In the genomic region with DNA sequence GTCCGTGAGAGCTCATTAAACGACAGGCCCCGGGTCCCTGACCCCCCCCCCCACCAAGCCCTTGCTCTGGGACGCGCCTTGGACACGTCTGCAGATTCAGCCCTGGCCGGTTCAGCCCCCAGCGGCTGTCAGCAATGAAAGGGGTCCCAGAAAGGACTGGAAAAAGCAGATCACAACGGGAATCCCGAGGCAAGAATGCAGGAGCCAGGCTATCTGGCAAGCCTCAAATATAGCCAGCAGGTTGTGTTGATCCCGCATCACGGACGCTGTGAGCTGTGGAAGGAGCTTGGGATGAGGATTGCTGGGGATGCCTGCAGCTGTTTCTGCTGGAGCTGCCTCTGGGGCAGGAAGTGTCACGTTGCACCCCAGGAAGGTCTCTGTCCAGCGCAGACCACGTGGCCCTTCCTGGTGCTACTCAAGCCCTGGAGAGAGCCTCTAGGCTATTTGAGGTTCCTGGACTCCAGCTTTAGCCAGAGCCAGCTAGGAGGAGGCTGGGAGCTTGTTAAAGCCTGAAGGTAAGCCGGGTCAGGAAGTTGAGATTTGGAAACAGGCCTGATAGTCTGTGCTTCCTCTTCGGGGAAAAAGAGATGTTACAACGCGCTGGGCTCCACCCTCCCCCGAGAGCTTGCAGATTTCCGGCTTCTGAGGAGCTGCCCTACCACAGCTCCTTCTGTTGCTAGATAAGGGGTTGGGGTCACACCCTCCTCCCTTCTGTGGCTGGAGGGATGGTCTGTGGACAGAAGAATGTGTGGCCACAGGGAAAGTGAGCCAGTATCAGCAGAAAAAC, we compare ENCODE assay signal across 8 cellular contexts. TPM values are rescaled to one million over a fixed set of nuclear protein-coding genes. Genes with fewer than 3 reads are reported as not detected.
DNase-seq lines count a peak whose midpoint lies in the region; ATAC-seq, FAIRE-seq and TF ChIP-seq lines count a peak whose summit lies in the region.

No MANE protein-coding gene starts in this region.

- FAIRE-seq in A549 (lab: Jason Lieb, UNC) = no peak

- no peaks in the 10 kb centered on the region for H3K36me3 Mint-ChIP-seq in activated T-helper 17 cell treated with anti-CD3 and anti-CD28 coated beads, Interleukin-2, amount 50 U/mL, for 72 hours (ENCODE audit: low read depth)

- TF ChIP-seq POLR2A in A549 (IDR thresholded peaks at IDR 0.05; ENCODE audit: low read length) = no peak

- peak overlapping the region; percentile 43 for H2AFZ ChIP-seq in smooth muscle cell (ENCODE audit: low read depth)

- no peak overlapping the region for H3K27ac Mint-ChIP-seq in activated T-helper 17 cell treated with anti-CD3 and anti-CD28 coated beads, Interleukin-2, amount 50 U/mL, for 72 hours

- peak overlapping the region; percentile 58 for H3K4me2 ChIP-seq in A549
- H3K4me2 ChIP-seq in smooth muscle cell = peak overlapping the region; percentile 86

- H3K27me3 ChIP-seq in iPS DF 6.9 (ENCODE audit: control insufficient read depth, insufficient read depth, low read length) (no peaks in the 10 kb centered on the region), smooth muscle cell (ENCODE audit: low read depth) (no peaks in the 10 kb centered on the region)

- no peak for TF ChIP-seq RAD21 in A549 (conservative IDR thresholded peaks at IDR 0.05 in 1 of 2, IDR thresholded peaks at IDR 0.05 in 1 of 2)

- H3K9me3 Mint-ChIP-seq in activated T-helper 17 cell treated with anti-CD3 and anti-CD28 coated beads, Interleukin-2, amount 50 U/mL, for 72 hours = peaks cover 4% of the 10 kb centered on the region

- DNase-seq in A549 (ENCODE audit: low read depth in 1 of 2, low spot score in 1 of 2) (peak in 1 of 2 experiments; percentile 60), HK-2 (ENCODE audit: unreplicated experiment) (peak; percentile 57), iPS DF 6.9 (ENCODE audit: low read depth, low spot score) (no peak), smooth muscle cell (lab: John Stamatoyannopoulos, UW; ENCODE audit: unreplicated experiment) (no peak), NCI-H1105 treated with DMSO at 0.1 percent for 48 hours (lab: John Stamatoyannopoulos, UW) (no peak)

- H3K27ac ChIP-seq in A549 (peak overlapping the region; percentile 41 to 64; a peak in 4 of 6 replicates), iPS DF 6.9 (ENCODE audit: low read length) (peak overlapping the region; percentile 46), smooth muscle cell (ENCODE audit: low read depth) (peak overlapping the region; percentile 59)

- H3K4me3 Mint-ChIP-seq in activated T-helper 17 cell treated with anti-CD3 and anti-CD28 coated beads, Interleukin-2, amount 50 U/mL, for 72 hours = peak overlapping the region; percentile 12

- H3K4me1 Mint-ChIP-seq in activated T-helper 17 cell treated with anti-CD3 and anti-CD28 coated beads, Interleukin-2, amount 50 U/mL, for 72 hours = no peaks in the 10 kb centered on the region

- no peaks in the 10 kb centered on the region for H4K20me1 ChIP-seq in smooth muscle cell (ENCODE audit: low read depth)

- no peak overlapping the region for H3K4me3 ChIP-seq in A549
- H3K4me3 ChIP-seq in iPS DF 6.9 (ENCODE audit: low read length) = peak overlapping the region; percentile 24; the same call in 1 of the 2 replicates
- H3K4me3 ChIP-seq in smooth muscle cell = peak overlapping the region; percentile 37

- no peak for TF ChIP-seq EP300 in A549 (IDR thresholded peaks at IDR 0.05)

- H3K4me1 ChIP-seq in A549 (peaks cover 17% of the 10 kb centered on the region), iPS DF 6.9 (ENCODE audit: control insufficient read depth, insufficient read depth, low read length) (no peaks in the 10 kb centered on the region), smooth muscle cell (ENCODE audit: low read depth) (peaks cover 9% of the 10 kb centered on the region)

- TF ChIP-seq CTCF in A549 (IDR thresholded peaks at IDR 0.05) = no peak
- no peak for TF ChIP-seq CTCF in smooth muscle cell (IDR thresholded peaks at IDR 0.05; ENCODE audit: borderline replicate concordance, insufficient read depth, poor library complexity, severe bottlenecking)

- peaks cover under 1% of the 10 kb centered on the region for H3K27me3 Mint-ChIP-seq in activated T-helper 17 cell treated with anti-CD3 and anti-CD28 coated beads, Interleukin-2, amount 50 U/mL, for 72 hours

- no peaks in the 10 kb centered on the region; the same call in 2 of the 3 replicates for H3K9me3 ChIP-seq in A549
- H3K9me3 ChIP-seq in iPS DF 6.9 (ENCODE audit: control insufficient read depth, insufficient read depth, low read length) = no peaks in the 10 kb centered on the region
- H3K9me3 ChIP-seq in smooth muscle cell (replicated peaks; ENCODE audit: low read depth) = no peaks in the 10 kb centered on the region

- peak; percentile 68 to 70 for ATAC-seq in A549
- peak; percentile 50 for ATAC-seq in activated T-helper 17 cell treated with anti-CD3 and anti-CD28 coated beads, Interleukin-2, amount 50 U/mL, for 72 hours (replicated peaks)
- no peak for ATAC-seq in GM21723 (IDR thresholded peaks at IDR 0.05; ENCODE audit: unreplicated experiment)
- ATAC-seq in HG02973 (IDR thresholded peaks at IDR 0.05; ENCODE audit: unreplicated experiment) = no peak

- 27% methylated on average over 22 of the region's 22 CpGs for WGBS in A549 (ENCODE audit: missing lambda C conversion rate)
- WGBS in iPS DF 6.9 (ENCODE audit: insufficient coverage, insufficient read length) = no CpG with 5 or more reads among the region's 22 CpGs
- WGBS in smooth muscle cell (ENCODE audit: low lambda C conversion rate) = 2% methylated on average over 22 of the region's 22 CpGs

- peaks cover 5% of the 10 kb centered on the region for H3F3A ChIP-seq in smooth muscle cell (ENCODE audit: low read depth)

- POLR2A ChIA-PET in A549 (lab: Yijun Ruan, JAX) = no interaction called here

- CTCF ChIA-PET in A549 (lab: Yijun Ruan, JAX) = no interaction called here

- peak overlapping the region; percentile 10 for H3K9ac ChIP-seq in smooth muscle cell (ENCODE audit: low read depth)

- H3K36me3 ChIP-seq in iPS DF 6.9 (ENCODE audit: control insufficient read depth, insufficient read depth, low read length) (no peaks in the 10 kb centered on the region), smooth muscle cell (ENCODE audit: low read depth) (no peaks in the 10 kb centered on the region)

- H3K79me2 ChIP-seq in smooth muscle cell (ENCODE audit: low read depth) = no peaks in the 10 kb centered on the region

TF ChIP-seq in A549, 52 proteins besides CTCF, POLR2A, EP300 and RAD21 (continues in another document):
- TF ChIP-seq TFCP2L1 (CRISPR knock-in tag; IDR thresholded peaks at IDR 0.05) = no peak
- no peak for TF ChIP-seq CHD2 (IDR thresholded peaks at IDR 0.05; ENCODE audit: low read length, partially characterized antibody)
- no peak for TF ChIP-seq GATA3 (IDR thresholded peaks at IDR 0.05; ENCODE audit: borderline replicate concordance)
- TF ChIP-seq, protein P1, sequence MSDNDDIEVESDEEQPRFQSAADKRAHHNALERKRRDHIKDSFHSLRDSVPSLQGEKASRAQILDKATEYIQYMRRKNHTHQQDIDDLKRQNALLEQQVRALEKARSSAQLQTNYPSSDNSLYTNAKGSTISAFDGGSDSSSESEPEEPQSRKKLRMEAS (IDR thresholded peaks at IDR 0.05) = peak; percentile 92
- TF ChIP-seq HOXA7 (CRISPR knock-in tag; IDR thresholded peaks at IDR 0.05) = no peak
- TF ChIP-seq SREBF2 (IDR thresholded peaks at IDR 0.05) = no peak
- no peak for TF ChIP-seq TP53 (CRISPR knock-in tag; IDR thresholded peaks at IDR 0.05)
- TF ChIP-seq, protein P2, sequence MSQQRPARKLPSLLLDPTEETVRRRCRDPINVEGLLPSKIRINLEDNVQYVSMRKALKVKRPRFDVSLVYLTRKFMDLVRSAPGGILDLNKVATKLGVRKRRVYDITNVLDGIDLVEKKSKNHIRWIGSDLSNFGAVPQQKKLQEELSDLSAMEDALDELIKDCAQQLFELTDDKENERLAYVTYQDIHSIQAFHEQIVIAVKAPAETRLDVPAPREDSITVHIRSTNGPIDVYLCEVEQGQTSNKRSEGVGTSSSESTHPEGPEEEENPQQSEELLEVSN (IDR thresholded peaks at IDR 0.05; ENCODE audit: borderline replicate concordance, low read depth) = no peak; the same call in 1 of the 2 replicates
- no peak for TF ChIP-seq CHD4 (IDR thresholded peaks at IDR 0.05; ENCODE audit: borderline replicate concordance)
- no peak for TF ChIP-seq KDM1A (IDR thresholded peaks at IDR 0.05; ENCODE audit: low read depth)
- TF ChIP-seq, protein P3, sequence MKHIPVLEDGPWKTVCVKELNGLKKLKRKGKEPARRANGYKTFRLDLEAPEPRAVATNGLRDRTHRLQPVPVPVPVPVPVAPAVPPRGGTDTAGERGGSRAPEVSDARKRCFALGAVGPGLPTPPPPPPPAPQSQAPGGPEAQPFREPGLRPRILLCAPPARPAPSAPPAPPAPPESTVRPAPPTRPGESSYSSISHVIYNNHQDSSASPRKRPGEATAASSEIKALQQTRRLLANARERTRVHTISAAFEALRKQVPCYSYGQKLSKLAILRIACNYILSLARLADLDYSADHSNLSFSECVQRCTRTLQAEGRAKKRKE (CRISPR knock-in tag; IDR thresholded peaks at IDR 0.05; ENCODE audit: low read depth) = no peak
- no peak for TF ChIP-seq MYC (IDR thresholded peaks at IDR 0.05; ENCODE audit: borderline replicate concordance, low read length)
- no peak for TF ChIP-seq KDM5A (IDR thresholded peaks at IDR 0.05)

RNA-seq across cellular contexts. Expression of a gene that starts 19.3 kb away (rescaled TPM):
- polyA plus RNA-seq in A549 (2011; rRNA removed) (6.3 and 6.8 TPM in 2 replicates), A549 (2017; fragmentation: RNase III; extraction: RNeasy Plus Mini Kit Qiagen cat#74134 plus additional on column Dnase treatment) (3.8 to 4.8 TPM (median 4.4 TPM) in 3 replicates), smooth muscle cell (0.47 and 0.95 TPM in 2 replicates)
- polyA plus RNA-seq in A549 (2012; cell fraction: cytosol; rRNA removed) = 1.2 and 1.3 TPM in 2 replicates
- polyA plus RNA-seq in A549 (2012; cell fraction: nucleus; rRNA removed) = 1.3 and 2.0 TPM in 2 replicates
- polyA minus RNA-seq in A549 (2011; rRNA and poly(A)+ RNA removed) = 5.7 and 11.0 TPM in 2 replicates
- under 1 TPM; 0.13 to 0.34 TPM for total RNA-seq in activated T-helper 17 cell treated with anti-CD3 and anti-CD28 coated beads, Interleukin-2, amount 50 U/mL, for 72 hours
- total RNA-seq in smooth muscle cell = 0.40 and 2.2 TPM in 2 replicates

RNA-seq across cellular contexts. Expression of a gene that starts 36.8 kb away (rescaled TPM):
- polyA plus RNA-seq in A549 (2011; rRNA removed) = 0.37 and 0.57 TPM in 2 replicates
- polyA plus RNA-seq in A549 (2012; cell fraction: cytosol; rRNA removed) = 0.20 and 0.22 TPM in 2 replicates
- polyA plus RNA-seq in A549 (2012; cell fraction: nucleus; rRNA removed) = 0.42 and 0.47 TPM in 2 replicates
- 0.07 to 0.25 TPM (median 0.08 TPM) in 3 replicates for polyA plus RNA-seq in A549 (2017; fragmentation: RNase III; extraction: RNeasy Plus Mini Kit Qiagen cat#74134 plus additional on column Dnase treatment)
- 0.44 and 1.2 TPM in 2 replicates for polyA minus RNA-seq in A549 (2011; rRNA and poly(A)+ RNA removed)
- total RNA-seq in activated T-helper 17 cell treated with anti-CD3 and anti-CD28 coated beads, Interleukin-2, amount 50 U/mL, for 72 hours = 1 to 10 TPM in 1 of 2 donors, under 1 TPM in 1; 0.63 to 1.4 TPM
- total RNA-seq in smooth muscle cell = not detected in 2 replicates
- polyA plus RNA-seq in smooth muscle cell = not detected in 2 replicates

Comparison
In these comparisons a context has a peak if more than half of its experiments do, and no peak if none do; other contexts are left out.
1. ATAC-seq: peak in A549 (2 of 2) and activated T-helper 17 cell treated with anti-CD3 and anti-CD28 coated beads, Interleukin-2, amount 50 U/mL, for 72 hours (single experiment); none in GM21723 (single experiment) and HG02973 (single experiment).
2. Peak in every context shown above with its lines, with median percentiles within 50 percentile points of each other: H3K27ac ChIP-seq.